Comparison of ENCODE assay signal across 21 cellular contexts in genomic region chr6:86686496-86686895, GRCh38.
"Had no signal": no experiment of that assay in that cellular context is flagged by ENCODE, and none has a peak within 500 bp of the region (broad histone marks: within the 10 kb centered on the region; RNA-seq: fewer than 3 reads in every experiment).

No MANE protein-coding gene starts in this region.

- H3K4me3 Mint-ChIP-seq: immature natural killer cell; natural killer cell treated with Interleukin-12 subunit alpha and Interleukin-12 subunit beta and Interleukin-15 and Interleukin-18, amount 100 ng/mL, for 72 hours; stimulated activated effector memory CD8-positive, alpha-beta T cell treated with anti-CD3 and anti-CD28 coated beads, Interleukin-12 subunit alpha, Interleukin-12 subunit beta, amount 100 ng/mL, for 72 hours had no signal

- H3K4me1 Mint-ChIP-seq: immature natural killer cell; stimulated activated effector memory CD8-positive, alpha-beta T cell treated with anti-CD3 and anti-CD28 coated beads, Interleukin-12 subunit alpha, Interleukin-12 subunit beta, amount 100 ng/mL, for 72 hours had no signal

- H3K27me3 Mint-ChIP-seq: natural killer cell treated with Interleukin-12 subunit alpha and Interleukin-12 subunit beta and Interleukin-15 and Interleukin-18, amount 100 ng/mL, for 72 hours had no signal

- H3K27me3 ChIP-seq: colonic mucosa, esophagus squamous epithelium, gastroesophageal sphincter, pancreas, right lobe of liver, tibial artery had no signal

- H3K4me3 ChIP-seq: colonic mucosa, esophagus squamous epithelium, gastroesophageal sphincter, pancreas, prostate gland, right lobe of liver, tibial artery had no signal

- H3K36me3 ChIP-seq: colonic mucosa, esophagus squamous epithelium, gastroesophageal sphincter, pancreas, prostate gland, right lobe of liver, tibial artery had no signal

- H3K27ac Mint-ChIP-seq: immature natural killer cell; natural killer cell treated with Interleukin-12 subunit alpha and Interleukin-12 subunit beta and Interleukin-15 and Interleukin-18, amount 100 ng/mL, for 72 hours; stimulated activated effector memory CD8-positive, alpha-beta T cell treated with anti-CD3 and anti-CD28 coated beads, Interleukin-12 subunit alpha, Interleukin-12 subunit beta, amount 100 ng/mL, for 72 hours had no signal

- DNase-seq: colonic mucosa; dermis blood vessel endothelial cell; esophagus squamous epithelium; foreskin fibroblast; glutamatergic neuron; immature natural killer cell; kidney; mammary epithelial cell; occipital lobe; pancreas; retina; right lobe of liver; stimulated activated CD4-positive, alpha-beta T cell treated with anti-CD3 and anti-CD28 coated beads, Interleukin-4, amount 100 ng/mL, for 1 hour; stimulated activated CD8-positive, alpha-beta memory T cell treated with anti-CD3 and anti-CD28 coated beads, Interleukin-4, amount 100 ng/mL, for 48 hours; stimulated activated naive CD8-positive, alpha-beta T cell treated with anti-CD3 and anti-CD28 coated beads, Interleukin-15, Interleukin-2, amounts not matched to agents 100 U/mL and 50 U/mL, for 24 hours; tibial artery had no signal

- ATAC-seq: gastroesophageal sphincter; left lobe of liver; natural killer cell treated with Interleukin-12 subunit alpha and Interleukin-12 subunit beta and Interleukin-15 and Interleukin-18, amount 100 ng/mL, for 72 hours; pancreas; right lobe of liver; stimulated activated effector memory CD8-positive, alpha-beta T cell treated with anti-CD3 and anti-CD28 coated beads, Interleukin-12 subunit alpha, Interleukin-12 subunit beta, amount 100 ng/mL, for 72 hours; stimulated activated naive CD8-positive, alpha-beta T cell treated with anti-CD3 and anti-CD28 coated beads, Interleukin-15, Interleukin-2, amounts not matched to agents 100 U/mL and 50 U/mL, for 24 hours had no signal

- H3K36me3 Mint-ChIP-seq: natural killer cell treated with Interleukin-12 subunit alpha and Interleukin-12 subunit beta and Interleukin-15 and Interleukin-18, amount 100 ng/mL, for 72 hours; stimulated activated effector memory CD8-positive, alpha-beta T cell treated with anti-CD3 and anti-CD28 coated beads, Interleukin-12 subunit alpha, Interleukin-12 subunit beta, amount 100 ng/mL, for 72 hours had no signal
